ENCODE assay signal across 1 cellular context in the genomic region with DNA sequence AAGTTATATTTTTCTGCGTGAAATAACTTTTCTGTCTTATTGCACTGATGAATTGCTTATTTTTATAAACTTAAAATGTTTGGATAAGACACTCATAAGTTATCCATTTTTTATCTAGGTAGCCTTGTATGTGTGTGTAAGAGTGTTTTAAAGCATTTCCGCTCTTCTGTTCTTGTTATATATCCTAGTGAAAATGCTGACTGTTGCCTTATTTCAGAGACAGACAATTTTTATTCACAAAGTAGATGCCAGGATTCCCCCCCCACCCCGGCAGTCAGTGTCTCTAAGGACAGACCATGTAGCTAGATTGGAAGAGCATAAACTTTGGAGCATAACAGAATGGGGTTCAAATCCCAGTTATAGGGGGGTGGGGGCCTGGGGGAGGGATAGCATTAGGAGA.
TF ChIP-seq lines count a peak whose summit lies in the region.

No MANE protein-coding gene starts in this region.

TF ChIP-seq in WTC11, 78 proteins besides CTCF, POLR2A, EP300 and RAD21 (continued from another document):
- TF ChIP-seq, protein P1, sequence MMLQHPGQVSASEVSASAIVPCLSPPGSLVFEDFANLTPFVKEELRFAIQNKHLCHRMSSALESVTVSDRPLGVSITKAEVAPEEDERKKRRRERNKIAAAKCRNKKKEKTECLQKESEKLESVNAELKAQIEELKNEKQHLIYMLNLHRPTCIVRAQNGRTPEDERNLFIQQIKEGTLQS (CRISPR knock-in tag; conservative IDR thresholded peaks at IDR 0.05): no peak
- TF ChIP-seq, protein P2, sequence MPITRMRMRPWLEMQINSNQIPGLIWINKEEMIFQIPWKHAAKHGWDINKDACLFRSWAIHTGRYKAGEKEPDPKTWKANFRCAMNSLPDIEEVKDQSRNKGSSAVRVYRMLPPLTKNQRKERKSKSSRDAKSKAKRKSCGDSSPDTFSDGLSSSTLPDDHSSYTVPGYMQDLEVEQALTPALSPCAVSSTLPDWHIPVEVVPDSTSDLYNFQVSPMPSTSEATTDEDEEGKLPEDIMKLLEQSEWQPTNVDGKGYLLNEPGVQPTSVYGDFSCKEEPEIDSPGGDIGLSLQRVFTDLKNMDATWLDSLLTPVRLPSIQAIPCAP (CRISPR knock-in tag; IDR thresholded peaks at IDR 0.05): no peak
- TF ChIP-seq, protein P3, sequence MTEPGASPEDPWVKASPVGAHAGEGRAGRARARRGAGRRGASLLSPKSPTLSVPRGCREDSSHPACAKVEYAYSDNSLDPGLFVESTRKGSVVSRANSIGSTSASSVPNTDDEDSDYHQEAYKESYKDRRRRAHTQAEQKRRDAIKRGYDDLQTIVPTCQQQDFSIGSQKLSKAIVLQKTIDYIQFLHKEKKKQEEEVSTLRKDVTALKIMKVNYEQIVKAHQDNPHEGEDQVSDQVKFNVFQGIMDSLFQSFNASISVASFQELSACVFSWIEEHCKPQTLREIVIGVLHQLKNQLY (CRISPR knock-in tag; IDR thresholded peaks at IDR 0.05): no peak
- no peak for TF ChIP-seq EMX1 (CRISPR knock-in tag; IDR thresholded peaks at IDR 0.05)
- no peak for TF ChIP-seq IRF2 (CRISPR knock-in tag; IDR thresholded peaks at IDR 0.05; ENCODE audit: borderline replicate concordance, low read depth)
- no peak for TF ChIP-seq NFATC4 (CRISPR knock-in tag; IDR thresholded peaks at IDR 0.05)
- TF ChIP-seq, protein P4, sequence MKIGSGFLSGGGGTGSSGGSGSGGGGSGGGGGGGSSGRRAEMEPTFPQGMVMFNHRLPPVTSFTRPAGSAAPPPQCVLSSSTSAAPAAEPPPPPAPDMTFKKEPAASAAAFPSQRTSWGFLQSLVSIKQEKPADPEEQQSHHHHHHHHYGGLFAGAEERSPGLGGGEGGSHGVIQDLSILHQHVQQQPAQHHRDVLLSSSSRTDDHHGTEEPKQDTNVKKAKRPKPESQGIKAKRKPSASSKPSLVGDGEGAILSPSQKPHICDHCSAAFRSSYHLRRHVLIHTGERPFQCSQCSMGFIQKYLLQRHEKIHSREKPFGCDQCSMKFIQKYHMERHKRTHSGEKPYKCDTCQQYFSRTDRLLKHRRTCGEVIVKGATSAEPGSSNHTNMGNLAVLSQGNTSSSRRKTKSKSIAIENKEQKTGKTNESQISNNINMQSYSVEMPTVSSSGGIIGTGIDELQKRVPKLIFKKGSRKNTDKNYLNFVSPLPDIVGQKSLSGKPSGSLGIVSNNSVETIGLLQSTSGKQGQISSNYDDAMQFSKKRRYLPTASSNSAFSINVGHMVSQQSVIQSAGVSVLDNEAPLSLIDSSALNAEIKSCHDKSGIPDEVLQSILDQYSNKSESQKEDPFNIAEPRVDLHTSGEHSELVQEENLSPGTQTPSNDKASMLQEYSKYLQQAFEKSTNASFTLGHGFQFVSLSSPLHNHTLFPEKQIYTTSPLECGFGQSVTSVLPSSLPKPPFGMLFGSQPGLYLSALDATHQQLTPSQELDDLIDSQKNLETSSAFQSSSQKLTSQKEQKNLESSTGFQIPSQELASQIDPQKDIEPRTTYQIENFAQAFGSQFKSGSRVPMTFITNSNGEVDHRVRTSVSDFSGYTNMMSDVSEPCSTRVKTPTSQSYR (CRISPR knock-in tag; IDR thresholded peaks at IDR 0.05): no peak
